26 cellular contexts compared by ENCODE assay signal in genomic region chr12:32532415-32532814, GRCh38.
DNase-seq lines count a peak whose midpoint lies in the region; ATAC-seq and TF ChIP-seq lines count a peak whose summit lies in the region.
"Had no signal": no experiment of that assay in that cellular context is flagged by ENCODE, and none has a peak within 500 bp of the region (broad histone marks: within the 10 kb centered on the region; RNA-seq: fewer than 3 reads in every experiment).

No MANE protein-coding gene starts in this region.

- DNase-seq in DMS53 (lab: John Stamatoyannopoulos, UW) (peak; percentile 57), mucosa of descending colon (no peak), sigmoid colon (no peak), PC-9 (no peak)
- DNase-seq in CD4-positive, alpha-beta memory T cell, result no peak
- DNase-seq: activated CD4-positive, CD25-positive, alpha-beta regulatory T cell treated with anti-CD3 and anti-CD28 coated beads, Interleukin-2, amount 50 U/mL, for 72 hours; activated effector memory CD4-positive, alpha-beta T cell treated with Interleukin-2 at 50 U/mL for 16 hours; activated naive CD8-positive, alpha-beta T cell treated with anti-CD3 and anti-CD28 coated beads for 36 hours; activated T-cell treated with anti-CD3 and anti-CD28 coated beads for 4 hours; CD8-positive, alpha-beta T cell; DMS79 treated with DMSO at 0.1 percent for 48 hours; heart right ventricle; KG1; naive B cell; NCI-H1436 treated with DMSO at 0.1 percent for 48 hours; NCI-H2107; NCI-H774; OCI-M1; stimulated activated CD4-positive, alpha-beta T cell treated with anti-CD3 and anti-CD28 coated beads, Interleukin-2, amount 100 ng/mL, for 48 hours had no signal

- no peaks in the 10 kb centered on the region for H3K9me3 ChIP-seq in mucosa of descending colon
- peaks cover 0 to 2% (median 0%) of the 10 kb centered on the region in 5 donors for H3K9me3 ChIP-seq in subcutaneous abdominal adipose tissue (ENCODE audit: control insufficient read depth in 5 of 5, low read length in 5 of 5)
- no peaks in the 10 kb centered on the region for H3K9me3 ChIP-seq in sigmoid colon
- H3K9me3 ChIP-seq in CD4-positive, alpha-beta memory T cell (ENCODE audit: control insufficient read depth in 1 of 2, low read length in 2 of 2), result no peaks in the 10 kb centered on the region
- H3K9me3 ChIP-seq in PC-9 (ENCODE audit: insufficient read depth, low read depth), result no peaks in the 10 kb centered on the region
- H3K9me3 ChIP-seq: ascending aorta, vagina had no signal

- POLR2A ChIA-PET in CD4-positive, alpha-beta memory T cell (lab: Charles Lee; ENCODE audit: partially characterized antibody), result no interaction called here
- POLR2A ChIA-PET in PC-9 (lab: Charles Lee; ENCODE audit: unreplicated experiment), result interaction anchor here (0.6 kb wide), 2 partner anchors 29 to 79 kb away, joined by 6 to 9 read pairs; no protein-coding TSS in a partner anchor

- intact Hi-C loops in mucosa of descending colon (cut with DNase I, micrococcal nuclease) (no loop called here), sigmoid colon (cut with DNase I) (no loop called here), PC-9 (cut with micrococcal nuclease; ENCODE audit: unreplicated experiment) (no loop called here)
- intact Hi-C loops in CD4-positive, alpha-beta memory T cell (cut with micrococcal nuclease), result no loop called here

- peaks cover 13% of the 10 kb centered on the region; the same call in 1 of the 2 replicates for H3F3A ChIP-seq in PC-9 (ENCODE audit: insufficient read depth, low read depth)

- peak; percentile 39 for ATAC-seq in mucosa of descending colon
- ATAC-seq in GM18907 (IDR thresholded peaks at IDR 0.05; ENCODE audit: unreplicated experiment), result no peak
- ATAC-seq: CD8-positive, alpha-beta T cell; heart right ventricle had no signal

- H3K9me2 ChIP-seq in PC-9 (ENCODE audit: insufficient read depth), result no peaks in the 10 kb centered on the region

- H3K9me3 Mint-ChIP-seq in CD4-positive, alpha-beta memory T cell, result peaks cover 0 to 3% (median 0%) of the 10 kb centered on the region in 8 donors
- H3K9me3 Mint-ChIP-seq: activated naive CD8-positive, alpha-beta T cell treated with anti-CD3 and anti-CD28 coated beads for 36 hours; CD8-positive, alpha-beta T cell; naive B cell; T-helper 1 cell treated with Interleukin-12 subunit alpha and Interleukin-12 subunit beta and Interleukin-4 antibody, amounts not matched to agents 30 μg/mL and 1 μg/mL, for 36 hours had no signal

- H3K4me3 ChIP-seq in mucosa of descending colon, result no peak overlapping the region
- H3K4me3 ChIP-seq in subcutaneous abdominal adipose tissue (ENCODE audit: low read depth in 1 of 5, low read length in 5 of 5), result no peak overlapping the region
- no peak overlapping the region for H3K4me3 ChIP-seq in sigmoid colon
- H3K4me3 ChIP-seq in CD4-positive, alpha-beta memory T cell (ENCODE audit: low read length in 2 of 2), result no peak overlapping the region
- no peak overlapping the region for H3K4me3 ChIP-seq in PC-9
- H3K4me3 ChIP-seq: ascending aorta, heart right ventricle, SK-N-MC, vagina had no signal

- no peaks in the 10 kb centered on the region; the same call in 1 of the 2 replicates for H4K20me1 ChIP-seq in PC-9 (ENCODE audit: insufficient read depth)

- H3K36me3 ChIP-seq in mucosa of descending colon (ENCODE audit: low read depth), result no peaks in the 10 kb centered on the region
- no peaks in the 10 kb centered on the region for H3K36me3 ChIP-seq in subcutaneous abdominal adipose tissue (ENCODE audit: control insufficient read depth in 5 of 5, insufficient read depth in 5 of 5, low read length in 5 of 5)
- H3K36me3 ChIP-seq in sigmoid colon, result no peaks in the 10 kb centered on the region
- H3K36me3 ChIP-seq in CD4-positive, alpha-beta memory T cell (ENCODE audit: insufficient read depth, low read length), result no peaks in the 10 kb centered on the region
- H3K36me3 ChIP-seq in PC-9 (ENCODE audit: low read depth), result no peaks in the 10 kb centered on the region
- H3K36me3 ChIP-seq: ascending aorta, heart right ventricle, vagina had no signal

- H3K4me1 Mint-ChIP-seq in CD4-positive, alpha-beta memory T cell, result peaks cover 4 to 8% (median 7%) of the 10 kb centered on the region in 4 donors

- H2AFZ ChIP-seq in PC-9, result no peak overlapping the region

- H3K4me1 ChIP-seq in mucosa of descending colon (ENCODE audit: low read depth), result peaks cover 41% of the 10 kb centered on the region
- peaks cover 5 to 36% (median 33%) of the 10 kb centered on the region in 5 donors for H3K4me1 ChIP-seq in subcutaneous abdominal adipose tissue (ENCODE audit: control insufficient read depth in 5 of 5, insufficient read depth in 5 of 5, low read length in 5 of 5)
- H3K4me1 ChIP-seq in sigmoid colon, result peaks cover 0 to 32% (median 18%) of the 10 kb centered on the region in 4 donors
- no peaks in the 10 kb centered on the region for H3K4me1 ChIP-seq in CD4-positive, alpha-beta memory T cell (ENCODE audit: insufficient read depth, low read length)
- peaks cover 11% of the 10 kb centered on the region; the same call in 1 of the 2 replicates for H3K4me1 ChIP-seq in PC-9 (replicated peaks; ENCODE audit: insufficient read depth)

- H3K36me3 Mint-ChIP-seq in CD4-positive, alpha-beta memory T cell, result no peaks in the 10 kb centered on the region
- H3K36me3 Mint-ChIP-seq: activated naive CD8-positive, alpha-beta T cell treated with anti-CD3 and anti-CD28 coated beads for 36 hours; CD8-positive, alpha-beta T cell; naive B cell had no signal

- CTCF ChIA-PET in CD4-positive, alpha-beta memory T cell (lab: Charles Lee; ENCODE audit: partially characterized antibody), result no interaction called here
- CTCF ChIA-PET in PC-9 (lab: Charles Lee), result no interaction called here

- H3K79me2 ChIP-seq in PC-9 (ENCODE audit: low read depth), result no peaks in the 10 kb centered on the region; the same call in 1 of the 2 replicates

- no peaks in the 10 kb centered on the region for H3K27me3 ChIP-seq in subcutaneous abdominal adipose tissue (ENCODE audit: control insufficient read depth in 5 of 5, insufficient read depth in 4 of 5, low read length in 5 of 5)
- no peaks in the 10 kb centered on the region for H3K27me3 ChIP-seq in sigmoid colon
- H3K27me3 ChIP-seq in CD4-positive, alpha-beta memory T cell (ENCODE audit: insufficient read depth, low read length), result no peaks in the 10 kb centered on the region
- H3K27me3 ChIP-seq in PC-9 (ENCODE audit: insufficient read depth, low read depth), result no peaks in the 10 kb centered on the region
- H3K27me3 ChIP-seq: ascending aorta, heart right ventricle, vagina had no signal

- no peak for TF ChIP-seq POLR2A in sigmoid colon (IDR thresholded peaks at IDR 0.05)

- 2 to 21% methylated on average over 1 of the region's 1 CpG for WGBS in sigmoid colon, 2 donors

- peaks cover 0 to 14% of the 10 kb centered on the region in 2 donors for H3K27me3 Mint-ChIP-seq in CD4-positive, alpha-beta memory T cell
- H3K27me3 Mint-ChIP-seq: naive B cell had no signal

- no TSS peak for BruUV-seq in PC-9 (replicated peaks; lab: Mats Ljungman, UMichigan)

- H3K27ac ChIP-seq in VCaP (peak overlapping the region; percentile 84), subcutaneous abdominal adipose tissue (ENCODE audit: low read depth, low read length) (peak overlapping the region; percentile 21), sigmoid colon (no peak overlapping the region), PC-9 (no peak overlapping the region)
- no peak overlapping the region for H3K27ac ChIP-seq in CD4-positive, alpha-beta memory T cell (ENCODE audit: low read depth, low read length)
- H3K27ac ChIP-seq: SK-N-MC had no signal

- no peak overlapping the region for H3K9ac ChIP-seq in subcutaneous abdominal adipose tissue (ENCODE audit: low read length in 5 of 5)

- H3K27ac Mint-ChIP-seq in CD4-positive, alpha-beta memory T cell, result no peak overlapping the region
- H3K27ac Mint-ChIP-seq: activated naive CD8-positive, alpha-beta T cell treated with anti-CD3 and anti-CD28 coated beads for 36 hours; CD8-positive, alpha-beta T cell; T-helper 1 cell treated with Interleukin-12 subunit alpha and Interleukin-12 subunit beta and Interleukin-4 antibody, amounts not matched to agents 30 μg/mL and 1 μg/mL, for 36 hours had no signal

- H3K4me3 Mint-ChIP-seq in CD4-positive, alpha-beta memory T cell, result no peak overlapping the region
- H3K4me3 Mint-ChIP-seq: activated naive CD8-positive, alpha-beta T cell treated with anti-CD3 and anti-CD28 coated beads for 36 hours; CD8-positive, alpha-beta T cell; T-helper 1 cell treated with Interleukin-12 subunit alpha and Interleukin-12 subunit beta and Interleukin-4 antibody, amounts not matched to agents 30 μg/mL and 1 μg/mL, for 36 hours had no signal

- TF ChIP-seq CTCF in VCaP (conservative IDR thresholded peaks at IDR 0.05) (no peak), mucosa of descending colon (IDR thresholded peaks at IDR 0.05) (no peak), sigmoid colon (IDR thresholded peaks at IDR 0.05) (no peak), PC-9 (conservative IDR thresholded peaks at IDR 0.05) (no peak)

- no peak for TF ChIP-seq EP300 in sigmoid colon (IDR thresholded peaks at IDR 0.05)

- H3K4me2 ChIP-seq in PC-9, result no peak overlapping the region

Comparison
In these comparisons a context has a peak if more than half of its experiments do, and no peak if none do; other contexts are left out.
1. H3K27ac ChIP-seq: peak in VCaP (single experiment) and subcutaneous abdominal adipose tissue (single experiment); none in sigmoid colon (0 of 4), CD4-positive, alpha-beta memory T cell (single experiment) and PC-9 (single experiment).